Comparison of ENCODE assay signal across 14 cellular contexts in genomic region chr19:51697169-51697776, GRCh38. TPM values are rescaled to one million over a fixed set of nuclear protein-coding genes. Genes with fewer than 3 reads are reported as not detected.
DNase-seq lines count a peak whose midpoint lies in the region; ATAC-seq and TF ChIP-seq lines count a peak whose summit lies in the region.
"Had no signal": no experiment of that assay in that cellular context is flagged by ENCODE, and none has a peak within 500 bp of the region (broad histone marks: within the 10 kb centered on the region; RNA-seq: fewer than 3 reads in every experiment).

No MANE protein-coding gene starts in this region.

- peaks cover 88% of the 10 kb centered on the region for H3K36me3 Mint-ChIP-seq in HFFc6 (ENCODE audit: low read depth)

- no peak overlapping the region for H3K4me3 Mint-ChIP-seq in HFFc6
- H3K4me3 Mint-ChIP-seq: CD4-positive, alpha-beta memory T cell; H9 had no signal

- no peak for ATAC-seq in HG03342 (IDR thresholded peaks at IDR 0.05; ENCODE audit: unreplicated experiment)
- ATAC-seq: A549 had no signal

- H3K9me3 Mint-ChIP-seq in HFFc6 = no peaks in the 10 kb centered on the region
- H3K9me3 Mint-ChIP-seq: CD4-positive, alpha-beta memory T cell had no signal

- H3K27ac Mint-ChIP-seq in HFFc6 = peak overlapping the region; percentile 17; the same call in 1 of the 2 replicates
- H3K27ac Mint-ChIP-seq: CD4-positive, alpha-beta memory T cell; H9 had no signal

- H3K4me1 Mint-ChIP-seq in HFFc6 (ENCODE audit: low read depth) = peaks cover 27% of the 10 kb centered on the region

- peak overlapping the region; percentile 58 for H3K27ac ChIP-seq in VCaP
- H3K27ac ChIP-seq: A549, C4-2B, HL-60 had no signal

- TF ChIP-seq CTCF in HFFc6 (IDR thresholded peaks at IDR 0.05) (no peak), VCaP (conservative IDR thresholded peaks at IDR 0.05) (0 out of 2 replicates have a peak, but pooled peaks have one; percentile 8)

- DNase-seq in HFFc6 = no peak
- DNase-seq in mesenteric fat pad (ENCODE audit: low spot score) = peak; percentile 62
- peak; percentile 30 for DNase-seq in ureter (ENCODE audit: low spot score)
- no peak for DNase-seq in EL
- DNase-seq: BE2C; CD4-positive, alpha-beta memory T cell; DMS79; GOT3; H9 had no signal

- H3K27me3 Mint-ChIP-seq in HFFc6 (ENCODE audit: insufficient read depth) = no peaks in the 10 kb centered on the region; the same call in none of the 2 replicates
- H3K27me3 Mint-ChIP-seq: CD4-positive, alpha-beta memory T cell had no signal

RNA-seq across cellular contexts. Expression of gene SPACA6, which starts 4.1 kb away (rescaled TPM):
- total RNA-seq in HFFc6 (2021; fragmentation: NEBNext Ultra II Directional; extraction: Animal tissue kit (Norgen Biotek cat#: 25700)) = 10 to 100 TPM; 12.2 to 14.9 (median 13.3) TPM
- 24.0 TPM for total RNA-seq in mesenteric fat pad
- 25.6 TPM for total RNA-seq in ureter

RNA-seq across cellular contexts. Expression of gene HAS1, which starts 26.5 kb away (rescaled TPM):
- total RNA-seq in HFFc6 (2021; fragmentation: NEBNext Ultra II Directional; extraction: Animal tissue kit (Norgen Biotek cat#: 25700)) = not detected
- total RNA-seq in mesenteric fat pad = 31.7 TPM
- 0.18 TPM for total RNA-seq in ureter
- total RNA-seq: CD4-positive, alpha-beta memory T cell had no signal

RNA-seq across cellular contexts. Expression of gene SIGLEC14, which starts 50.6 kb away (rescaled TPM):
- not detected for total RNA-seq in HFFc6 (2021; fragmentation: NEBNext Ultra II Directional; extraction: Animal tissue kit (Norgen Biotek cat#: 25700))
- 12.5 TPM for total RNA-seq in mesenteric fat pad
- total RNA-seq in ureter = 4.2 TPM
- total RNA-seq: H9 had no signal

RNA-seq across cellular contexts. Expression of gene FPR1, which starts 54.4 kb away (rescaled TPM):
- total RNA-seq in HFFc6 (2021; fragmentation: NEBNext Ultra II Directional; extraction: Animal tissue kit (Norgen Biotek cat#: 25700)) = under 1 TPM in 5 of 6 experiments, not detected in 1; 0.26 to 0.53 (median 0.34) TPM
- 97.6 TPM for total RNA-seq in mesenteric fat pad
- 4.3 TPM for total RNA-seq in ureter
- total RNA-seq: CD4-positive, alpha-beta memory T cell; H9 had no signal

Comparison
In these comparisons a context has a peak if more than half of its experiments do, and no peak if none do; other contexts are left out.
1. DNase-seq: peak in mesenteric fat pad (single experiment) and ureter (single experiment); none in HFFc6 (single experiment) and EL (single experiment).
2. RNA of gene HAS1, which starts 26.5 kb away (total RNA-seq): 31.7 TPM in mesenteric fat pad (single experiment); 0.18 TPM in ureter (single experiment) and not detected in HFFc6; every median in the first group is over 10 times any median in the second.